Comparison of ENCODE assay signal across 16 cellular contexts in genomic region chr6:134165827-134166226, GRCh38.
"Had no signal": no experiment of that assay in that cellular context is flagged by ENCODE, and none has a peak within 500 bp of the region (broad histone marks: within the 10 kb centered on the region; RNA-seq: fewer than 3 reads in every experiment).

No MANE protein-coding gene starts in this region.

- H3K27ac ChIP-seq: left lung had no signal

- H3K4me1 Mint-ChIP-seq: central memory CD8-positive, alpha-beta T cell had no signal

- ATAC-seq: activated CD4-positive, CD25-positive, alpha-beta regulatory T cell treated with anti-CD3 and anti-CD28 coated beads, Interleukin-2, amount 50 U/mL, for 24 hours; activated T-helper 17 cell treated with anti-CD3 and anti-CD28 coated beads, Interleukin-2, amount 50 U/mL, for 72 hours; body of pancreas; left lung had no signal

- H3K9me3 Mint-ChIP-seq: activated naive CD4-positive, alpha-beta T cell treated with anti-CD3 and anti-CD28 coated beads for 36 hours; activated T-helper 17 cell treated with anti-CD3 and anti-CD28 coated beads, Interleukin-2, amount 50 U/mL, for 72 hours; central memory CD8-positive, alpha-beta T cell; naive B cell had no signal

- DNase-seq: activated naive CD4-positive, alpha-beta T cell treated with anti-CD3 and anti-CD28 coated beads for 36 hours; activated T-cell treated with anti-CD3 and anti-CD28 coated beads for 4 hours; body of pancreas; effector CD8-positive, alpha-beta T cell; left lung; naive B cell; pancreas; stimulated activated CD4-positive, alpha-beta T cell treated with anti-CD3 and anti-CD28 coated beads, Interleukin-4, amount 100 ng/mL, for 4 hours; stimulated activated CD8-positive, alpha-beta memory T cell treated with anti-CD3 and anti-CD28 coated beads, Interleukin-4, amount 100 ng/mL, for 48 hours; stimulated activated naive CD4-positive, alpha-beta T cell treated with Interleukin-2 at 50 U/mL for 16 hours; substantia nigra; transverse colon had no signal

- H3K27me3 Mint-ChIP-seq: activated T-helper 17 cell treated with anti-CD3 and anti-CD28 coated beads, Interleukin-2, amount 50 U/mL, for 72 hours; naive B cell had no signal

- H3K4me3 Mint-ChIP-seq: activated naive CD4-positive, alpha-beta T cell treated with anti-CD3 and anti-CD28 coated beads for 36 hours; activated T-helper 17 cell treated with anti-CD3 and anti-CD28 coated beads, Interleukin-2, amount 50 U/mL, for 72 hours; central memory CD8-positive, alpha-beta T cell had no signal

- H3K4me3 ChIP-seq: body of pancreas, left lung, pancreas, skin epidermis, transverse colon had no signal

- H3K9me3 ChIP-seq: body of pancreas, left lung, pancreas, transverse colon had no signal

- H3K27ac Mint-ChIP-seq: activated naive CD4-positive, alpha-beta T cell treated with anti-CD3 and anti-CD28 coated beads for 36 hours; activated T-helper 17 cell treated with anti-CD3 and anti-CD28 coated beads, Interleukin-2, amount 50 U/mL, for 72 hours had no signal
